In genomic region chr1:193211539-193211938, GRCh38 we compare ENCODE assay signal across 1 cellular context.
TF ChIP-seq lines count a peak whose summit lies in the region.

No MANE protein-coding gene starts in this region.

TF ChIP-seq in SK-N-SH treated with all-trans-retinoic acid at 6 μM for 48 hours, 23 proteins besides CTCF, POLR2A, EP300 and RAD21 (continued from another document):
- no peak for TF ChIP-seq ZFP30 (CRISPR knock-in tag; IDR thresholded peaks at IDR 0.05)
